In genomic region chr7:140165422-140165821, GRCh38 we compare ENCODE assay signal across 1 cellular context.
TF ChIP-seq lines count a peak whose summit lies in the region.

No MANE protein-coding gene starts in this region.

TF ChIP-seq in HEK293, 187 proteins besides CTCF, POLR2A, EP300 and RAD21 (continued from another document):
- TF ChIP-seq PRDM6 (tag by site-specific recombination; IDR thresholded peaks at IDR 0.05) (peak; percentile 45; the same call in 1 of the 2 replicates), IKZF3 (tag by site-specific recombination; IDR thresholded peaks at IDR 0.05) (peak; percentile 85), ZNF354C (tag by site-specific recombination; IDR thresholded peaks at IDR 0.05; ENCODE audit: borderline replicate concordance, low read depth) (no peak), ZNF394 (tag by site-specific recombination; IDR thresholded peaks at IDR 0.05; ENCODE audit: borderline replicate concordance) (no peak), SCRT2 (tag by site-specific recombination; IDR thresholded peaks at IDR 0.05) (peak; percentile 71), OVOL3 (tag by site-specific recombination; IDR thresholded peaks at IDR 0.05) (peak; percentile 76), ZNF24 (tag by site-specific recombination; IDR thresholded peaks at IDR 0.05) (peak; percentile 59; the same call in 1 of the 2 replicates), ZNF518A (tag by site-specific recombination; conservative IDR thresholded peaks at IDR 0.05; ENCODE audit: low read depth) (peak; percentile 63; the same call in 1 of the 2 replicates)
